ENCODE assay signal across 21 cellular contexts in genomic region chr5:162529886-162530285, GRCh38.
"Had no signal": no experiment of that assay in that cellular context is flagged by ENCODE, and none has a peak within 500 bp of the region (broad histone marks: within the 10 kb centered on the region; RNA-seq: fewer than 3 reads in every experiment).

No MANE protein-coding gene starts in this region.

- H2AFZ ChIP-seq: parathyroid adenoma had no signal

- H3K9ac ChIP-seq: parathyroid adenoma had no signal

- H3K9me3 Mint-ChIP-seq: natural killer cell treated with Interleukin-12 subunit alpha and Interleukin-12 subunit beta and Interleukin-15 and Interleukin-18, amount 100 ng/mL, for 72 hours; type B pancreatic cell had no signal

- H3K27me3 Mint-ChIP-seq: activated naive CD4-positive, alpha-beta T cell treated with anti-CD3 and anti-CD28 coated beads, Interleukin-2, amount 50 U/mL, for 24 hours; natural killer cell treated with Interleukin-12 subunit alpha and Interleukin-12 subunit beta and Interleukin-15 and Interleukin-18, amount 100 ng/mL, for 72 hours; type B pancreatic cell had no signal

- H3K4me3 ChIP-seq: gastroesophageal sphincter, heart left ventricle, smooth muscle cell, testis had no signal

- H3K4me1 ChIP-seq: gastroesophageal sphincter, heart left ventricle, parathyroid adenoma, testis had no signal

- H3K4me1 Mint-ChIP-seq: activated naive CD4-positive, alpha-beta T cell treated with anti-CD3 and anti-CD28 coated beads, Interleukin-2, amount 50 U/mL, for 24 hours had no signal

- H3K9me3 ChIP-seq: gastroesophageal sphincter, testis had no signal

- H3K79me2 ChIP-seq: parathyroid adenoma had no signal

- FAIRE-seq: bronchial epithelial cell had no signal

- H3K27ac ChIP-seq: gastroesophageal sphincter, heart left ventricle, neutrophil, parathyroid adenoma, testis had no signal

- H3K4me2 ChIP-seq: smooth muscle cell had no signal

- H3K36me3 ChIP-seq: gastroesophageal sphincter, heart left ventricle, neutrophil had no signal

- H3K27ac Mint-ChIP-seq: activated naive CD4-positive, alpha-beta T cell treated with anti-CD3 and anti-CD28 coated beads, Interleukin-2, amount 50 U/mL, for 24 hours; natural killer cell treated with Interleukin-12 subunit alpha and Interleukin-12 subunit beta and Interleukin-15 and Interleukin-18, amount 100 ng/mL, for 72 hours; type B pancreatic cell had no signal

- H3K27me3 ChIP-seq: gastroesophageal sphincter, heart left ventricle, neutrophil, testis had no signal

- H3K4me3 Mint-ChIP-seq: activated naive CD4-positive, alpha-beta T cell treated with anti-CD3 and anti-CD28 coated beads, Interleukin-2, amount 50 U/mL, for 24 hours; natural killer cell treated with Interleukin-12 subunit alpha and Interleukin-12 subunit beta and Interleukin-15 and Interleukin-18, amount 100 ng/mL, for 72 hours; type B pancreatic cell had no signal

- H3K36me3 Mint-ChIP-seq: activated naive CD4-positive, alpha-beta T cell treated with anti-CD3 and anti-CD28 coated beads, Interleukin-2, amount 50 U/mL, for 24 hours; natural killer cell treated with Interleukin-12 subunit alpha and Interleukin-12 subunit beta and Interleukin-15 and Interleukin-18, amount 100 ng/mL, for 72 hours; type B pancreatic cell had no signal

- DNase-seq: activated CD4-positive, alpha-beta T cell treated with anti-CD3 and anti-CD28 coated beads, Interleukin-2, amount 50 U/mL, for 1 hour; activated CD4-positive, CD25-positive, alpha-beta regulatory T cell treated with anti-CD3 and anti-CD28 coated beads, Interleukin-2, amount 50 U/mL, for 72 hours; activated CD8-positive, alpha-beta memory T cell treated with anti-CD3 and anti-CD28 coated beads for 24 hours; activated CD8-positive, alpha-beta memory T cell treated with anti-CD3 and anti-CD28 coated beads, Interleukin-2, amount 50 U/mL, for 48 hours; activated gamma-delta T cell; activated T-cell treated with anti-CD3 and anti-CD28 coated beads, Interleukin-2, amount 50 U/mL, for 48 hours; cerebellar nuclear complex; cortex of kidney; heart left ventricle; stimulated activated CD4-positive, alpha-beta T cell treated with anti-CD3 and anti-CD28 coated beads, Interleukin-4, amount 100 ng/mL, for 1 hour; testis had no signal

- ATAC-seq: esophagus mucosa, gastroesophageal sphincter, heart left ventricle, sciatic nerve had no signal
